15 cellular contexts compared by ENCODE assay signal in genomic region chr1:218401896-218402770, GRCh38. TPM values are rescaled to one million over a fixed set of nuclear protein-coding genes. Genes with fewer than 3 reads are reported as not detected.
A peak's percentile ranks its signal among the peaks of the same experiment; 100 is the strongest.
DNase-seq lines count a peak whose midpoint lies in the region; ATAC-seq and TF ChIP-seq lines count a peak whose summit lies in the region.
"Had no signal": no experiment of that assay in that cellular context is flagged by ENCODE, and none has a peak within 500 bp of the region (broad histone marks: within the 10 kb centered on the region; RNA-seq: fewer than 3 reads in every experiment).

No MANE protein-coding gene starts in this region.

- no peak overlapping the region for H3K14ac ChIP-seq in mesenchymal stem cell (ENCODE audit: low read length in 2 of 2)

- TF ChIP-seq CTCF in Panc1 (IDR thresholded peaks at IDR 0.05) (no peak), type B pancreatic cell (conservative IDR thresholded peaks at IDR 0.05) (no peak)

- H3K36me3 Mint-ChIP-seq in type B pancreatic cell: peaks cover 31% of the 10 kb centered on the region
- H3K36me3 Mint-ChIP-seq: activated CD4-positive, alpha-beta memory T cell treated with anti-CD3 and anti-CD28 coated beads for 36 hours; CD8-positive, alpha-beta memory T cell had no signal

- no peak overlapping the region for H2BK15ac ChIP-seq in mesenchymal stem cell (ENCODE audit: low read depth, poor library complexity, severe bottlenecking)

- no peak overlapping the region for H3K27ac Mint-ChIP-seq in type B pancreatic cell
- H3K27ac Mint-ChIP-seq: activated CD4-positive, alpha-beta memory T cell treated with anti-CD3 and anti-CD28 coated beads for 36 hours; CD8-positive, alpha-beta memory T cell had no signal

- H3K27me3 ChIP-seq in Panc1 (ENCODE audit: control insufficient read depth, insufficient read depth, low read length) (no peaks in the 10 kb centered on the region), mesenchymal stem cell (ENCODE audit: control insufficient read depth in 1 of 2, insufficient read depth in 1 of 2, low read length in 2 of 2) (no peaks in the 10 kb centered on the region)

- H4K8ac ChIP-seq in mesenchymal stem cell (ENCODE audit: low read length): peak overlapping the region; percentile 4

- POLR2A ChIA-PET in Panc1 (lab: Charles Lee): no interaction called here

- peak overlapping the region in 1 of 2 experiments; percentile 62 for H3K4ac ChIP-seq in mesenchymal stem cell (ENCODE audit: low read depth in 1 of 2, low read length in 2 of 2)

- H3K9me3 Mint-ChIP-seq in type B pancreatic cell: no peaks in the 10 kb centered on the region
- H3K9me3 Mint-ChIP-seq: activated CD4-positive, alpha-beta memory T cell treated with anti-CD3 and anti-CD28 coated beads for 36 hours had no signal

- peak; percentile 37 for DNase-seq in NCI-H1105 treated with DMSO at 0.1 percent for 48 hours (lab: John Stamatoyannopoulos, UW)
- no peak for DNase-seq in NCI-H1105 (lab: John Stamatoyannopoulos, UW)
- DNase-seq in Panc1 (ENCODE audit: low read depth, low spot score): no peak
- DNase-seq in mesenchymal stem cell: peak; percentile 91
- no peak for DNase-seq in type B pancreatic cell (ENCODE audit: extremely low spot score, unreplicated experiment)
- DNase-seq: activated CD4-positive, alpha-beta memory T cell treated with anti-CD3 and anti-CD28 coated beads for 36 hours; CD8-positive, alpha-beta memory T cell; effector CD4-positive, alpha-beta T cell; islet precursor cell; NCI-H82; T-helper 9 cell had no signal

- ATAC-seq in Panc1 (peak; percentile 55; the same call in 1 of the 2 replicates), GM18907 (IDR thresholded peaks at IDR 0.05; ENCODE audit: unreplicated experiment) (no peak), SK-N-SH treated with all-trans-retinoic acid at 6 μM for 48 hours (no peak), HG02970 (IDR thresholded peaks at IDR 0.05; ENCODE audit: low FRiP score, unreplicated experiment) (no peak)

- H3K4me3 ChIP-seq in Panc1 (ENCODE audit: low read depth in 2 of 2, low read length in 2 of 2) (no peak overlapping the region), mesenchymal stem cell (ENCODE audit: insufficient read depth in 1 of 2, low read depth in 1 of 2, low read length in 2 of 2) (no peak overlapping the region)

- H3K79me1 ChIP-seq in mesenchymal stem cell (replicated peaks; ENCODE audit: low read length, poor library complexity, severe bottlenecking): peaks cover 35% of the 10 kb centered on the region

- H2BK12ac ChIP-seq in mesenchymal stem cell (ENCODE audit: low read length in 2 of 2): peak overlapping the region; percentile 32 to 55

- H3K27me3 Mint-ChIP-seq in type B pancreatic cell: peaks cover 3% of the 10 kb centered on the region

- CTCF ChIA-PET in Panc1 (lab: Charles Lee): interaction anchor here (0.6 kb wide), 1 partner anchor 13 kb away, joined by 4 read pairs; no protein-coding TSS in a partner anchor

- no peak overlapping the region for H4K91ac ChIP-seq in mesenchymal stem cell (ENCODE audit: low read length)

- 47% methylated on average over 8 of the region's 8 CpGs for WGBS in mesenchymal stem cell

- H2AFZ ChIP-seq in mesenchymal stem cell (ENCODE audit: low read depth, low read length): no peak overlapping the region

- peak overlapping the region; percentile 45 to 64 for H3K18ac ChIP-seq in mesenchymal stem cell (ENCODE audit: low read depth in 1 of 2, low read length in 2 of 2)

- H3K4me3 Mint-ChIP-seq in type B pancreatic cell: peak overlapping the region; percentile 9
- H3K4me3 Mint-ChIP-seq: activated CD4-positive, alpha-beta memory T cell treated with anti-CD3 and anti-CD28 coated beads for 36 hours; CD8-positive, alpha-beta memory T cell had no signal

- peaks cover 3% of the 10 kb centered on the region; the same call in 1 of the 2 replicates for H3K9me3 ChIP-seq in Panc1 (ENCODE audit: control insufficient read depth, insufficient read depth, low read depth, low read length)
- no peaks in the 10 kb centered on the region for H3K9me3 ChIP-seq in mesenchymal stem cell (ENCODE audit: control insufficient read depth, low read length)

- intact Hi-C loops in Panc1 (cut with micrococcal nuclease; ENCODE audit: unreplicated experiment): no loop called here

- peak overlapping the region; percentile 78 for H3K27ac ChIP-seq in Panc1 (ENCODE audit: low read length)
- no peak overlapping the region for H3K27ac ChIP-seq in mesenchymal stem cell (ENCODE audit: low read length, poor library complexity, severe bottlenecking)
- H3K27ac ChIP-seq: 22Rv1 had no signal

- H3K4me2 ChIP-seq in mesenchymal stem cell (ENCODE audit: low read length, poor library complexity, severe bottlenecking): no peak overlapping the region

- in situ Hi-C loops in Panc1 (cut with HindIII; ENCODE audit: low pct_unique_long_range_greater_than_20kb, low sequenced_read_pairs): no loop called here

- BruUV-seq in Panc1 (replicated peaks; lab: Mats Ljungman, UMichigan): no TSS peak

- no peak overlapping the region for H2BK120ac ChIP-seq in mesenchymal stem cell (ENCODE audit: low read depth, low read length)

- H3K4me1 ChIP-seq in Panc1 (ENCODE audit: control insufficient read depth, insufficient read depth, low read length) (peaks cover 22% of the 10 kb centered on the region), mesenchymal stem cell (ENCODE audit: control insufficient read depth, insufficient read depth, low read depth, low read length) (peaks cover 13% of the 10 kb centered on the region)

- H3K9ac ChIP-seq in mesenchymal stem cell (ENCODE audit: low read length): no peak overlapping the region

- H2AK5ac ChIP-seq in mesenchymal stem cell (ENCODE audit: low read length, severe bottlenecking): no peak overlapping the region

- H3K23ac ChIP-seq in mesenchymal stem cell (ENCODE audit: low read length in 2 of 2): no peak overlapping the region

- peaks cover 13% of the 10 kb centered on the region for H3K4me1 Mint-ChIP-seq in type B pancreatic cell (ENCODE audit: unreplicated experiment)
- H3K4me1 Mint-ChIP-seq: CD8-positive, alpha-beta memory T cell had no signal

- no peaks in the 10 kb centered on the region for H3K36me3 ChIP-seq in Panc1 (ENCODE audit: control insufficient read depth, insufficient read depth, low read length)
- peaks cover 12 to 46% of the 10 kb centered on the region in 2 experiments for H3K36me3 ChIP-seq in mesenchymal stem cell (ENCODE audit: control insufficient read depth in 1 of 2, insufficient read depth in 2 of 2, low read depth in 1 of 2, low read length in 2 of 2)

- no peak overlapping the region for H2BK5ac ChIP-seq in mesenchymal stem cell (ENCODE audit: low read depth, low read length, poor library complexity, severe bottlenecking)

TF ChIP-seq in SK-N-SH treated with all-trans-retinoic acid at 6 μM for 48 hours, 23 proteins besides CTCF, POLR2A, EP300 and RAD21:
- TF ChIP-seq TCF4 (CRISPR knock-in tag; IDR thresholded peaks at IDR 0.05; ENCODE audit: borderline replicate concordance): no peak
- TF ChIP-seq OSR1 (CRISPR knock-in tag; IDR thresholded peaks at IDR 0.05): no peak
- no peak for TF ChIP-seq ZFP30 (CRISPR knock-in tag; IDR thresholded peaks at IDR 0.05)
- no peak for TF ChIP-seq ESRRG (CRISPR knock-in tag; IDR thresholded peaks at IDR 0.05)
- TF ChIP-seq SNAI2 (CRISPR knock-in tag; IDR thresholded peaks at IDR 0.05): no peak
- no peak for TF ChIP-seq CSDC2 (CRISPR knock-in tag; IDR thresholded peaks at IDR 0.05)
- TF ChIP-seq CREB5 (CRISPR knock-in tag; IDR thresholded peaks at IDR 0.05; ENCODE audit: low read depth): no peak
- TF ChIP-seq GLIS3 (CRISPR knock-in tag; IDR thresholded peaks at IDR 0.05): no peak
- no peak for TF ChIP-seq ZNF70 (CRISPR knock-in tag; IDR thresholded peaks at IDR 0.05)
- no peak for TF ChIP-seq PPARA (CRISPR knock-in tag; IDR thresholded peaks at IDR 0.05; ENCODE audit: borderline replicate concordance)
- TF ChIP-seq BACH2 (CRISPR knock-in tag; IDR thresholded peaks at IDR 0.05; ENCODE audit: borderline replicate concordance): no peak

RNA-seq across cellular contexts. Expression of gene TGFB2, which starts 57.0 kb away (rescaled TPM):
- total RNA-seq in Panc1 (2021; ENCODE audit: unreplicated experiment) (58.9 TPM), type B pancreatic cell (ENCODE audit: low replicate concordance) (18.4 and 207 TPM in 2 replicates)
- polyA plus RNA-seq in Panc1 (2012; ENCODE audit: insufficient read length): 26.8 TPM
- polyA plus RNA-seq in mesenchymal stem cell (2013, experiment 1 of 2): 23.5 TPM
- polyA plus RNA-seq in mesenchymal stem cell (2013, experiment 2 of 2): 23.9 TPM
- total RNA-seq: activated CD4-positive, alpha-beta memory T cell treated with anti-CD3 and anti-CD28 coated beads for 36 hours; CD8-positive, alpha-beta memory T cell had no signal
- polyA plus RNA-seq: CD8-positive, alpha-beta memory T cell had no signal

Comparison
In these comparisons a context has a peak if more than half of its experiments do, and no peak if none do; other contexts are left out.
1. DNase-seq: peak in NCI-H1105 treated with DMSO at 0.1 percent for 48 hours (single experiment) and mesenchymal stem cell (single experiment); none in NCI-H1105 (single experiment), Panc1 (single experiment) and type B pancreatic cell (single experiment).